8 cellular contexts compared by ENCODE assay signal in genomic region chr6:26183237-26183580, GRCh38.
A peak's percentile ranks its signal among the peaks of the same experiment; 100 is the strongest.
DNase-seq lines count a peak whose midpoint lies in the region; ATAC-seq, FAIRE-seq and TF ChIP-seq lines count a peak whose summit lies in the region.

No MANE protein-coding gene starts in this region.

- in situ Hi-C loops in HepG2 (cut with HindIII; ENCODE audit: extremely low pct_ligation_motif_present, low pct_unique_long_range_greater_than_20kb), result no loop called here

- TF ChIP-seq CTCF in liver (IDR thresholded peaks at IDR 0.05; ENCODE audit: low read depth, low read length, missing input control) (no peak), HepG2 (CRISPR knock-in tag; IDR thresholded peaks at IDR 0.05) (no peak)

- 9% methylated on average over 11 of the region's 11 CpGs for WGBS in liver
- 85% methylated on average over 11 of the region's 11 CpGs for WGBS in HepG2 (ENCODE audit: low lambda C conversion rate)

- H3K9me3 ChIP-seq in liver (ENCODE audit: control insufficient read depth in 4 of 4, low read length in 3 of 4) (no peaks in the 10 kb centered on the region), HepG2 (ENCODE audit: low read length) (no peaks in the 10 kb centered on the region)

- H3K27me3 ChIP-seq in liver (ENCODE audit: control insufficient read depth in 4 of 4, insufficient read depth in 4 of 4, low read length in 3 of 4), result no peaks in the 10 kb centered on the region
- no peaks in the 10 kb centered on the region for H3K27me3 ChIP-seq in HepG2 (ENCODE audit: control insufficient read depth in 1 of 2, insufficient read depth in 2 of 2, low read length in 2 of 2)

- H3K27ac Mint-ChIP-seq in effector memory CD8-positive, alpha-beta T cell, result peak overlapping the region; percentile 81 to 92
- peak overlapping the region in 3 of 6 donors; percentile 71 to 95 (median 76) for H3K27ac Mint-ChIP-seq in naive B cell

- H3K9me3 Mint-ChIP-seq in effector memory CD8-positive, alpha-beta T cell, result no peaks in the 10 kb centered on the region
- H3K9me3 Mint-ChIP-seq in naive B cell, result peaks cover 0 to 14% (median 7%) of the 10 kb centered on the region in 7 donors

- H2AFZ ChIP-seq in HepG2 (ENCODE audit: low read length), result no peak overlapping the region

- no peak for TF ChIP-seq POLR2A in HepG2 (IDR thresholded peaks at IDR 0.05; ENCODE audit: insufficient read depth in 1 of 2, low read depth in 2 of 2, low read length in 2 of 2)

- no peak for FAIRE-seq in HepG2 (lab: Jason Lieb, UNC)

- TF ChIP-seq RAD21 in liver (IDR thresholded peaks at IDR 0.05) (no peak), HepG2 (CRISPR knock-in tag; IDR thresholded peaks at IDR 0.05) (no peak)

- H3K4me1 Mint-ChIP-seq in effector memory CD8-positive, alpha-beta T cell (ENCODE audit: low read depth in 2 of 2), result peaks cover 22 to 31% of the 10 kb centered on the region in 2 donors
- H3K4me1 Mint-ChIP-seq in naive B cell, result peaks cover 18 to 26% (median 21%) of the 10 kb centered on the region in 3 donors

- TF ChIP-seq EP300 in HepG2 (IDR thresholded peaks at IDR 0.05; ENCODE audit: low read depth in 2 of 2, low read length in 2 of 2), result no peak
- TF ChIP-seq EP300 in HepG2 (CRISPR knock-in tag; IDR thresholded peaks at IDR 0.05; ENCODE audit: borderline replicate concordance), result no peak

- H3K36me3 ChIP-seq in liver (ENCODE audit: control insufficient read depth in 4 of 4, insufficient read depth in 3 of 4, low read depth in 1 of 4, low read length in 3 of 4) (no peaks in the 10 kb centered on the region), HepG2 (replicated peaks in 1 of 2; ENCODE audit: control insufficient read depth in 1 of 2, insufficient read depth in 2 of 2, low read length in 2 of 2) (no peaks in the 10 kb centered on the region)

- POLR2A ChIA-PET in HepG2 (lab: Yijun Ruan, JAX), result interaction anchor here (1.1 to 2.3 kb wide), 2 partner anchors 24 to 59 kb away, joined by 4 to 7 read pairs; a partner anchor contains a TSS

- H3K79me2 ChIP-seq in HepG2 (ENCODE audit: insufficient read depth, low read length), result no peaks in the 10 kb centered on the region

- peak overlapping the region; percentile 86 to 90 for H3K4me3 Mint-ChIP-seq in effector memory CD8-positive, alpha-beta T cell
- peak overlapping the region; percentile 90 to 100 (median 99) for H3K4me3 Mint-ChIP-seq in naive B cell

- no peak overlapping the region for H3K9ac ChIP-seq in liver (ENCODE audit: low read depth in 1 of 2, low read length in 2 of 2)
- H3K9ac ChIP-seq in HepG2 (ENCODE audit: insufficient read depth, low read depth, low read length), result no peak overlapping the region

- CTCF ChIA-PET in HepG2 (lab: Yijun Ruan, JAX; ENCODE audit: low intra/inter-chr PET ratio, low total read pairs), result no interaction called here

- no peaks in the 10 kb centered on the region for H3K27me3 Mint-ChIP-seq in effector memory CD8-positive, alpha-beta T cell
- no peaks in the 10 kb centered on the region for H3K27me3 Mint-ChIP-seq in naive B cell

- H3K4me1 ChIP-seq in liver (ENCODE audit: control insufficient read depth in 4 of 4, insufficient read depth in 4 of 4, low read length in 3 of 4), result peaks cover 0 to 14% (median 9%) of the 10 kb centered on the region in 4 donors
- peaks cover 10% of the 10 kb centered on the region for H3K4me1 ChIP-seq in HepG2 (ENCODE audit: insufficient read depth, low read length)

- H3K4me3 ChIP-seq in liver (ENCODE audit: low read depth in 1 of 3, low read length in 3 of 3) (peak overlapping the region; percentile 21 to 62 (median 36)), HepG2 (replicated peaks in 1 of 3; ENCODE audit: insufficient read depth in 1 of 3, low read depth in 2 of 3, low read length in 3 of 3) (no peak overlapping the region)

- H3K4me2 ChIP-seq in HepG2 (ENCODE audit: low read depth, low read length), result no peak overlapping the region

- ATAC-seq in HepG2, result no peak
- peak; percentile 4 for ATAC-seq in effector memory CD8-positive, alpha-beta T cell (replicated peaks)
- peak; percentile 5 to 6 for ATAC-seq in naive B cell (ENCODE audit: low read depth in 2 of 2)
- ATAC-seq in GM18858 (IDR thresholded peaks at IDR 0.05; ENCODE audit: unreplicated experiment), result no peak
- no peak for ATAC-seq in GM21390 (IDR thresholded peaks at IDR 0.05; ENCODE audit: unreplicated experiment)

- intact Hi-C loops in HepG2 (cut with micrococcal nuclease; ENCODE audit: unreplicated experiment), result no loop called here

- H3K27ac ChIP-seq in liver (ENCODE audit: low read depth in 1 of 2, low read length in 2 of 2), result peak overlapping the region; percentile 60 to 62
- no peak overlapping the region for H3K27ac ChIP-seq in HepG2 (ENCODE audit: extremely low read length, insufficient read depth, low read length)

- H3K36me3 Mint-ChIP-seq in effector memory CD8-positive, alpha-beta T cell (ENCODE audit: insufficient read depth), result peaks cover 19% of the 10 kb centered on the region
- no peaks in the 10 kb centered on the region for H3K36me3 Mint-ChIP-seq in naive B cell

- H4K20me1 ChIP-seq in HepG2 (ENCODE audit: insufficient read depth, low read length), result no peaks in the 10 kb centered on the region

- DNase-seq in HepG2 (ENCODE audit: low spot score), result no peak
- no peak for DNase-seq in effector memory CD8-positive, alpha-beta T cell
- DNase-seq in naive B cell, result no peak
- DNase-seq in superior temporal gyrus (ENCODE audit: extremely low spot score), result no peak
- no peak for DNase-seq in kidney glomerular epithelial cell (lab: John Stamatoyannopoulos, UW)

- BruUV-seq in HepG2 (replicated peaks; lab: Mats Ljungman, UMichigan), result no TSS peak

TF ChIP-seq in liver, 16 proteins besides CTCF, POLR2A, EP300 and RAD21 (continues in another document):
- TF ChIP-seq MAX (IDR thresholded peaks at IDR 0.05) (no peak), NR2F2 (IDR thresholded peaks at IDR 0.05) (no peak), ZBTB33 (IDR thresholded peaks at IDR 0.05) (no peak)

TF ChIP-seq in HepG2, 621 proteins besides CTCF, POLR2A, EP300 and RAD21:
- TF ChIP-seq TGIF2 (CRISPR knock-in tag; IDR thresholded peaks at IDR 0.05) (no peak), ZNF10 (CRISPR knock-in tag; IDR thresholded peaks at IDR 0.05; ENCODE audit: borderline replicate concordance, low read depth) (no peak), MYNN (CRISPR knock-in tag; IDR thresholded peaks at IDR 0.05; ENCODE audit: low read depth) (no peak), KDM1A (CRISPR knock-in tag; IDR thresholded peaks at IDR 0.05) (no peak), ZC3H13 (CRISPR knock-in tag; IDR thresholded peaks at IDR 0.05) (no peak), LCORL (IDR thresholded peaks at IDR 0.05) (no peak), LCORL (CRISPR knock-in tag; IDR thresholded peaks at IDR 0.05) (no peak), MED8 (CRISPR knock-in tag; IDR thresholded peaks at IDR 0.05; ENCODE audit: insufficient replicate concordance) (no peak), CCDC6 (CRISPR knock-in tag; IDR thresholded peaks at IDR 0.05) (no peak), ZNF275 (CRISPR knock-in tag; IDR thresholded peaks at IDR 0.05; ENCODE audit: borderline replicate concordance) (no peak), ZNF660 (CRISPR knock-in tag; IDR thresholded peaks at IDR 0.05; ENCODE audit: borderline replicate concordance, low read depth) (no peak), LRRFIP1 (CRISPR knock-in tag; conservative IDR thresholded peaks at IDR 0.05) (no peak), MLX (CRISPR knock-in tag; IDR thresholded peaks at IDR 0.05) (no peak)

Comparison
In these comparisons a context has a peak if more than half of its experiments do, and no peak if none do; other contexts are left out.
1. H3K4me3 ChIP-seq: peak in liver (3 of 3); none in HepG2 (0 of 3).
2. ATAC-seq: peak in effector memory CD8-positive, alpha-beta T cell (single experiment) and naive B cell (2 of 2); none in HepG2 (single experiment), GM18858 (single experiment) and GM21390 (single experiment).